Comparison of ENCODE assay signal across 1 cellular context in the genomic region with DNA sequence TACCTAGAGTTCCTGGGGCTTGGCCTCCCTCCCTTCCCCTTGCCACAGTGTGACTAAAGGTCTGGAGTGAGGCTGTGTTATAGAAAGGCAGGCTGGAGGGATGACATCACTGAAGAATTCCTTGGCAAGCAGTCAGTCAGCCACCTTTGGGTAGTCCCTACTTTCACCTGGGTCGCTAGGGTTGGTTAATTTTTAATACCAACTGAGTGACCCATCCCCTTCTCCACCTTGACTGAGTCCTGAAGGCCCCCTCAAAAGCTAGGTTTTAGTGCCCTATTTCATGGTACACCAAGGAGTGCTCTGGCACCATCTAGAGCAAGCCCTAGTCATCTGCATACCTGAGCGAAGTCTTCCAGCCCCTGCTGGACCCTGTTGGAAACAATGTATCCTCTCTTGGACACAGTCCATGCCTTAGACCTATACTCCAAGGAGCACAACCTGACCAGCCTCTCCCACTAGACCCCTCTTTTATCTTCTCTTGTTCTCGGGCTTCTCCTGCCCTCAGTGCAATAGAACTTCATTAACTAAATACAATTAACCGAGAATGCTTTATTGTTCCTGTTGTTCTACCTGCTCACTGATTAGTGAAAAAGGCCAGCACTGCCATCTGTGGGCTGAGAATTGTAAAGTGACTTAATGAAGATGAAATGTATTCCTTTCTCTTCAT.
TF ChIP-seq lines count a peak whose summit lies in the region.

No MANE protein-coding gene starts in this region.

TF ChIP-seq in HEK293, 187 proteins besides CTCF, POLR2A, EP300 and RAD21 (continued from another document):
- TF ChIP-seq ZFHX2 (tag by site-specific recombination; conservative IDR thresholded peaks at IDR 0.05) (no peak), ZNF621 (tag by site-specific recombination; IDR thresholded peaks at IDR 0.05) (no peak), ZBTB44 (tag by site-specific recombination; IDR thresholded peaks at IDR 0.05) (no peak), ZNF394 (tag by site-specific recombination; IDR thresholded peaks at IDR 0.05; ENCODE audit: borderline replicate concordance) (no peak)
- TF ChIP-seq, protein P1, sequence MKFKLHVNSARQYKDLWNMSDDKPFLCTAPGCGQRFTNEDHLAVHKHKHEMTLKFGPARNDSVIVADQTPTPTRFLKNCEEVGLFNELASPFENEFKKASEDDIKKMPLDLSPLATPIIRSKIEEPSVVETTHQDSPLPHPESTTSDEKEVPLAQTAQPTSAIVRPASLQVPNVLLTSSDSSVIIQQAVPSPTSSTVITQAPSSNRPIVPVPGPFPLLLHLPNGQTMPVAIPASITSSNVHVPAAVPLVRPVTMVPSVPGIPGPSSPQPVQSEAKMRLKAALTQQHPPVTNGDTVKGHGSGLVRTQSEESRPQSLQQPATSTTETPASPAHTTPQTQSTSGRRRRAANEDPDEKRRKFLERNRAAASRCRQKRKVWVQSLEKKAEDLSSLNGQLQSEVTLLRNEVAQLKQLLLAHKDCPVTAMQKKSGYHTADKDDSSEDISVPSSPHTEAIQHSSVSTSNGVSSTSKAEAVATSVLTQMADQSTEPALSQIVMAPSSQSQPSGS (tag by site-specific recombination; IDR thresholded peaks at IDR 0.05; ENCODE audit: low read depth) = no peak
TF ChIP-seq in HEK293: peak in this region for 0.
